1 cellular context compared by ENCODE assay signal in genomic region chr2:201195329-201195728, GRCh38.
A peak's percentile ranks its signal among the peaks of the same experiment; 100 is the strongest.
TF ChIP-seq lines count a peak whose summit lies in the region.

No MANE protein-coding gene starts in this region.

TF ChIP-seq in HepG2, 621 proteins besides CTCF, POLR2A, EP300 and RAD21 (continued from another document and continues in another):
- TF ChIP-seq, protein P1, sequence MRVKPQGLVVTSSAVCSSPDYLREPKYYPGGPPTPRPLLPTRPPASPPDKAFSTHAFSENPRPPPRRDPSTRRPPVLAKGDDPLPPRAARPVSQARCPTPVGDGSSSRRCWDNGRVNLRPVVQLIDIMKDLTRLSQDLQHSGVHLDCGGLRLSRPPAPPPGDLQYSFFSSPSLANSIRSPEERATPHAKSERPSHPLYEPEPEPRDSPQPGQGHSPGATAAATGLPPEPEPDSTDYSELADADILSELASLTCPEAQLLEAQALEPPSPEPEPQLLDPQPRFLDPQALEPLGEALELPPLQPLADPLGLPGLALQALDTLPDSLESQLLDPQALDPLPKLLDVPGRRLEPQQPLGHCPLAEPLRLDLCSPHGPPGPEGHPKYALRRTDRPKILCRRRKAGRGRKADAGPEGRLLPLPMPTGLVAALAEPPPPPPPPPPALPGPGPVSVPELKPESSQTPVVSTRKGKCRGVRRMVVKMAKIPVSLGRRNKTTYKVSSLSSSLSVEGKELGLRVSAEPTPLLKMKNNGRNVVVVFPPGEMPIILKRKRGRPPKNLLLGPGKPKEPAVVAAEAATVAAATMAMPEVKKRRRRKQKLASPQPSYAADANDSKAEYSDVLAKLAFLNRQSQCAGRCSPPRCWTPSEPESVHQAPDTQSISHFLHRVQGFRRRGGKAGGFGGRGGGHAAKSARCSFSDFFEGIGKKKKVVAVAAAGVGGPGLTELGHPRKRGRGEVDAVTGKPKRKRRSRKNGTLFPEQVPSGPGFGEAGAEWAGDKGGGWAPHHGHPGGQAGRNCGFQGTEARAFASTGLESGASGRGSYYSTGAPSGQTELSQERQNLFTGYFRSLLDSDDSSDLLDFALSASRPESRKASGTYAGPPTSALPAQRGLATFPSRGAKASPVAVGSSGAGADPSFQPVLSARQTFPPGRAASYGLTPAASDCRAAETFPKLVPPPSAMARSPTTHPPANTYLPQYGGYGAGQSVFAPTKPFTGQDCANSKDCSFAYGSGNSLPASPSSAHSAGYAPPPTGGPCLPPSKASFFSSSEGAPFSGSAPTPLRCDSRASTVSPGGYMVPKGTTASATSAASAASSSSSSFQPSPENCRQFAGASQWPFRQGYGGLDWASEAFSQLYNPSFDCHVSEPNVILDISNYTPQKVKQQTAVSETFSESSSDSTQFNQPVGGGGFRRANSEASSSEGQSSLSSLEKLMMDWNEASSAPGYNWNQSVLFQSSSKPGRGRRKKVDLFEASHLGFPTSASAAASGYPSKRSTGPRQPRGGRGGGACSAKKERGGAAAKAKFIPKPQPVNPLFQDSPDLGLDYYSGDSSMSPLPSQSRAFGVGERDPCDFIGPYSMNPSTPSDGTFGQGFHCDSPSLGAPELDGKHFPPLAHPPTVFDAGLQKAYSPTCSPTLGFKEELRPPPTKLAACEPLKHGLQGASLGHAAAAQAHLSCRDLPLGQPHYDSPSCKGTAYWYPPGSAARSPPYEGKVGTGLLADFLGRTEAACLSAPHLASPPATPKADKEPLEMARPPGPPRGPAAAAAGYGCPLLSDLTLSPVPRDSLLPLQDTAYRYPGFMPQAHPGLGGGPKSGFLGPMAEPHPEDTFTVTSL (CRISPR knock-in tag; IDR thresholded peaks at IDR 0.05; ENCODE audit: borderline replicate concordance) = 0 out of 2 replicates have a peak, but pooled peaks have one; percentile 32
- no peak for TF ChIP-seq ZMAT5 (CRISPR knock-in tag; IDR thresholded peaks at IDR 0.05; ENCODE audit: borderline replicate concordance, low read depth)
- peak; percentile 61; the same call in 1 of the 2 replicates for TF ChIP-seq NCOR1 (IDR thresholded peaks at IDR 0.05; ENCODE audit: borderline replicate concordance, low read length)
- TF ChIP-seq, protein P2, sequence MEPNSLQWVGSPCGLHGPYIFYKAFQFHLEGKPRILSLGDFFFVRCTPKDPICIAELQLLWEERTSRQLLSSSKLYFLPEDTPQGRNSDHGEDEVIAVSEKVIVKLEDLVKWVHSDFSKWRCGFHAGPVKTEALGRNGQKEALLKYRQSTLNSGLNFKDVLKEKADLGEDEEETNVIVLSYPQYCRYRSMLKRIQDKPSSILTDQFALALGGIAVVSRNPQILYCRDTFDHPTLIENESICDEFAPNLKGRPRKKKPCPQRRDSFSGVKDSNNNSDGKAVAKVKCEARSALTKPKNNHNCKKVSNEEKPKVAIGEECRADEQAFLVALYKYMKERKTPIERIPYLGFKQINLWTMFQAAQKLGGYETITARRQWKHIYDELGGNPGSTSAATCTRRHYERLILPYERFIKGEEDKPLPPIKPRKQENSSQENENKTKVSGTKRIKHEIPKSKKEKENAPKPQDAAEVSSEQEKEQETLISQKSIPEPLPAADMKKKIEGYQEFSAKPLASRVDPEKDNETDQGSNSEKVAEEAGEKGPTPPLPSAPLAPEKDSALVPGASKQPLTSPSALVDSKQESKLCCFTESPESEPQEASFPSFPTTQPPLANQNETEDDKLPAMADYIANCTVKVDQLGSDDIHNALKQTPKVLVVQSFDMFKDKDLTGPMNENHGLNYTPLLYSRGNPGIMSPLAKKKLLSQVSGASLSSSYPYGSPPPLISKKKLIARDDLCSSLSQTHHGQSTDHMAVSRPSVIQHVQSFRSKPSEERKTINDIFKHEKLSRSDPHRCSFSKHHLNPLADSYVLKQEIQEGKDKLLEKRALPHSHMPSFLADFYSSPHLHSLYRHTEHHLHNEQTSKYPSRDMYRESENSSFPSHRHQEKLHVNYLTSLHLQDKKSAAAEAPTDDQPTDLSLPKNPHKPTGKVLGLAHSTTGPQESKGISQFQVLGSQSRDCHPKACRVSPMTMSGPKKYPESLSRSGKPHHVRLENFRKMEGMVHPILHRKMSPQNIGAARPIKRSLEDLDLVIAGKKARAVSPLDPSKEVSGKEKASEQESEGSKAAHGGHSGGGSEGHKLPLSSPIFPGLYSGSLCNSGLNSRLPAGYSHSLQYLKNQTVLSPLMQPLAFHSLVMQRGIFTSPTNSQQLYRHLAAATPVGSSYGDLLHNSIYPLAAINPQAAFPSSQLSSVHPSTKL (CRISPR knock-in tag; IDR thresholded peaks at IDR 0.05) = no peak
- peak; percentile 46; the same call in 1 of the 2 replicates for TF ChIP-seq NFIC (IDR thresholded peaks at IDR 0.05; ENCODE audit: low read length)
- no peak for TF ChIP-seq SMC3 (IDR thresholded peaks at IDR 0.05; ENCODE audit: low read length)
- no peak for TF ChIP-seq PRDM4 (CRISPR knock-in tag; IDR thresholded peaks at IDR 0.05; ENCODE audit: borderline replicate concordance)
- TF ChIP-seq GATAD2A (CRISPR knock-in tag; IDR thresholded peaks at IDR 0.05) = peak; percentile 26; the same call in 1 of the 2 replicates
- TF ChIP-seq KAT2B (IDR thresholded peaks at IDR 0.05; ENCODE audit: borderline replicate concordance, low read depth, low read length) = peak; percentile 76
- TF ChIP-seq ZBTB33 (CRISPR knock-in tag; IDR thresholded peaks at IDR 0.05) = 0 out of 2 replicates have a peak, but pooled peaks have one; percentile 47
- TF ChIP-seq, protein P3, sequence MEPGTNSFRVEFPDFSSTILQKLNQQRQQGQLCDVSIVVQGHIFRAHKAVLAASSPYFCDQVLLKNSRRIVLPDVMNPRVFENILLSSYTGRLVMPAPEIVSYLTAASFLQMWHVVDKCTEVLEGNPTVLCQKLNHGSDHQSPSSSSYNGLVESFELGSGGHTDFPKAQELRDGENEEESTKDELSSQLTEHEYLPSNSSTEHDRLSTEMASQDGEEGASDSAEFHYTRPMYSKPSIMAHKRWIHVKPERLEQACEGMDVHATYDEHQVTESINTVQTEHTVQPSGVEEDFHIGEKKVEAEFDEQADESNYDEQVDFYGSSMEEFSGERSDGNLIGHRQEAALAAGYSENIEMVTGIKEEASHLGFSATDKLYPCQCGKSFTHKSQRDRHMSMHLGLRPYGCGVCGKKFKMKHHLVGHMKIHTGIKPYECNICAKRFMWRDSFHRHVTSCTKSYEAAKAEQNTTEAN (CRISPR knock-in tag; conservative IDR thresholded peaks at IDR 0.05) = no peak
- TF ChIP-seq, protein P4, sequence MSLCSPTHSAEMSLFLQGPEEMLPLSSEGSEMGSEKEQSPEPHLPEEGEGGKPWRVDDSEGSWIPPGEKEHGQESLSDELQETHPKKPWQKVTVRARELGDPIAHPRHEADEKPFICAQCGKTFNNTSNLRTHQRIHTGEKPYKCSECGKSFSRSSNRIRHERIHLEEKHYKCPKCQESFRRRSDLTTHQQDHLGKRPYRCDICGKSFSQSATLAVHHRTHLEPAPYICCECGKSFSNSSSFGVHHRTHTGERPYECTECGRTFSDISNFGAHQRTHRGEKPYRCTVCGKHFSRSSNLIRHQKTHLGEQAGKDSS (CRISPR knock-in tag; IDR thresholded peaks at IDR 0.05; ENCODE audit: borderline replicate concordance, low read depth) = no peak
- TF ChIP-seq RXRB (CRISPR knock-in tag; IDR thresholded peaks at IDR 0.05; ENCODE audit: borderline replicate concordance) = 0 out of 2 replicates have a peak, but pooled peaks have one; percentile 15
- TF ChIP-seq NR2F6 (IDR thresholded peaks at IDR 0.05) = peak; percentile 10; the same call in 1 of the 2 replicates
- TF ChIP-seq NR2F6 (CRISPR knock-in tag; IDR thresholded peaks at IDR 0.05) = no peak
- no peak for TF ChIP-seq NFE2 (CRISPR knock-in tag; IDR thresholded peaks at IDR 0.05)
- no peak for TF ChIP-seq CBFB (CRISPR knock-in tag; IDR thresholded peaks at IDR 0.05)
- TF ChIP-seq ZSCAN31 (CRISPR knock-in tag; IDR thresholded peaks at IDR 0.05; ENCODE audit: low read depth) = no peak
- TF ChIP-seq YY1 (IDR thresholded peaks at IDR 0.05; ENCODE audit: insufficient read depth, insufficient replicate concordance, low read depth, low read length) = no peak
- TF ChIP-seq, protein P5, sequence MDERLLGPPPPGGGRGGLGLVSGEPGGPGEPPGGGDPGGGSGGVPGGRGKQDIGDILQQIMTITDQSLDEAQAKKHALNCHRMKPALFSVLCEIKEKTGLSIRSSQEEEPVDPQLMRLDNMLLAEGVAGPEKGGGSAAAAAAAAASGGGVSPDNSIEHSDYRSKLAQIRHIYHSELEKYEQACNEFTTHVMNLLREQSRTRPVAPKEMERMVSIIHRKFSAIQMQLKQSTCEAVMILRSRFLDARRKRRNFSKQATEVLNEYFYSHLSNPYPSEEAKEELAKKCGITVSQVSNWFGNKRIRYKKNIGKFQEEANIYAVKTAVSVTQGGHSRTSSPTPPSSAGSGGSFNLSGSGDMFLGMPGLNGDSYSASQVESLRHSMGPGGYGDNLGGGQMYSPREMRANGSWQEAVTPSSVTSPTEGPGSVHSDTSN (CRISPR knock-in tag; IDR thresholded peaks at IDR 0.05) = peak; percentile 50; the same call in 1 of the 2 replicates
- no peak for TF ChIP-seq GATA4 (IDR thresholded peaks at IDR 0.05; ENCODE audit: borderline replicate concordance, low read depth)
- no peak for TF ChIP-seq JUN (CRISPR knock-in tag; IDR thresholded peaks at IDR 0.05)
- no peak for TF ChIP-seq ZNF224 (CRISPR knock-in tag; IDR thresholded peaks at IDR 0.05)
- no peak for TF ChIP-seq ZNF639 (CRISPR knock-in tag; conservative IDR thresholded peaks at IDR 0.05)
- 0 out of 2 replicates have a peak, but pooled peaks have one; percentile 28 for TF ChIP-seq ISL2 (CRISPR knock-in tag; IDR thresholded peaks at IDR 0.05)
- TF ChIP-seq TCF7 (IDR thresholded peaks at IDR 0.05; ENCODE audit: low read depth) = peak; percentile 49; the same call in 1 of the 2 replicates
- TF ChIP-seq HOXA5 (CRISPR knock-in tag; IDR thresholded peaks at IDR 0.05) = no peak
- TF ChIP-seq USF2 (IDR thresholded peaks at IDR 0.05; ENCODE audit: low read depth, low read length) = no peak
- no peak for TF ChIP-seq USF2 (CRISPR knock-in tag; IDR thresholded peaks at IDR 0.05; ENCODE audit: borderline replicate concordance)
- no peak for TF ChIP-seq DNMT1 (CRISPR knock-in tag; IDR thresholded peaks at IDR 0.05)
